In genomic region chr3:18422972-18423371, GRCh38 we compare ENCODE assay signal across 8 cellular contexts. TPM values are rescaled to one million over a fixed set of nuclear protein-coding genes. Genes with fewer than 3 reads are reported as not detected.
DNase-seq lines count a peak whose midpoint lies in the region; ATAC-seq and TF ChIP-seq lines count a peak whose summit lies in the region.

No MANE protein-coding gene starts in this region.

- H3K79me2 ChIP-seq in MM.1S (ENCODE audit: low read length): no peaks in the 10 kb centered on the region

- H3K27ac ChIP-seq in CD4-positive, CD25-positive, alpha-beta regulatory T cell (ENCODE audit: insufficient read depth, low read length, poor library complexity, severe bottlenecking): peak overlapping the region; percentile 79
- H3K27ac ChIP-seq in MM.1S (ENCODE audit: low read length) (no peak overlapping the region), neuronal stem cell (replicated peaks; ENCODE audit: low read length) (no peak overlapping the region)

- H2AFZ ChIP-seq in MM.1S (ENCODE audit: low read length) (no peak overlapping the region), neuronal stem cell (ENCODE audit: low read length) (peak overlapping the region; percentile 98)

- H3K27me3 ChIP-seq in CD4-positive, CD25-positive, alpha-beta regulatory T cell (ENCODE audit: control insufficient read depth, insufficient read depth, low read length): peaks cover 3% of the 10 kb centered on the region
- H3K27me3 ChIP-seq in MM.1S (replicated peaks; ENCODE audit: insufficient read depth, low read length) (peaks cover 7% of the 10 kb centered on the region), neuronal stem cell (ENCODE audit: control insufficient read depth in 3 of 3, insufficient read depth in 3 of 3, low read depth in 1 of 3, low read length in 3 of 3) (peaks cover 0 to 20% (median 0%) of the 10 kb centered on the region in 3 experiments)

- H3K9me2 ChIP-seq in MM.1S (replicated peaks; ENCODE audit: insufficient read depth, low read length): no peaks in the 10 kb centered on the region

- no peak overlapping the region for H4K8ac ChIP-seq in neuronal stem cell (ENCODE audit: low read depth, low read length)

- no peak overlapping the region for H2BK15ac ChIP-seq in neuronal stem cell (ENCODE audit: low read length)

- peak overlapping the region; percentile 93 for H3K4me3 ChIP-seq in CD4-positive, CD25-positive, alpha-beta regulatory T cell (ENCODE audit: low read depth, low read length)
- H3K4me3 ChIP-seq in MM.1S (ENCODE audit: low read length): peak overlapping the region; percentile 33
- peak overlapping the region in 1 of 2 donors; percentile 76 for H3K4me3 ChIP-seq in neuronal stem cell (ENCODE audit: low read length in 2 of 2)

- no peaks in the 10 kb centered on the region for H3K79me1 ChIP-seq in neuronal stem cell (ENCODE audit: low read depth, low read length)

- peaks cover 31% of the 10 kb centered on the region for H3K27me3 Mint-ChIP-seq in CD4-positive, CD25-positive, alpha-beta regulatory T cell
- no peaks in the 10 kb centered on the region for H3K27me3 Mint-ChIP-seq in effector memory CD8-positive, alpha-beta T cell

- CTCF ChIA-PET in HEK293T (lab: Yijun Ruan, JAX): no interaction called here

- no peak overlapping the region for H2BK12ac ChIP-seq in neuronal stem cell (ENCODE audit: low read length)

- H4K20me1 ChIP-seq in MM.1S (ENCODE audit: insufficient read depth, low read length): no peaks in the 10 kb centered on the region

- TF ChIP-seq CTCF in MM.1S (IDR thresholded peaks at IDR 0.05; ENCODE audit: low read length): no peak

- H3K4me3 Mint-ChIP-seq in CD4-positive, CD25-positive, alpha-beta regulatory T cell: peak overlapping the region; percentile 92 to 98 (median 94)
- H3K4me3 Mint-ChIP-seq in effector memory CD8-positive, alpha-beta T cell: peak overlapping the region; percentile 91 to 97

- peak in 1 of 3 donors; percentile 46 for DNase-seq in CD4-positive, CD25-positive, alpha-beta regulatory T cell
- DNase-seq in MM.1S (no peak), neuronal stem cell (ENCODE audit: low spot score) (no peak), NCI-H2196 treated with DMSO at 0.1 percent for 48 hours (lab: John Stamatoyannopoulos, UW; ENCODE audit: unreplicated experiment) (no peak), COLO829 (ENCODE audit: low spot score) (no peak), HEK293T (ENCODE audit: extremely low spot score) (no peak)
- DNase-seq in effector memory CD8-positive, alpha-beta T cell: no peak

- ATAC-seq in CD4-positive, CD25-positive, alpha-beta regulatory T cell (ENCODE audit: low read depth in 2 of 2): no peak
- ATAC-seq in effector memory CD8-positive, alpha-beta T cell (replicated peaks): no peak
- no peak for ATAC-seq in HG03045 (IDR thresholded peaks at IDR 0.05; ENCODE audit: unreplicated experiment)

- H3K36me3 ChIP-seq in CD4-positive, CD25-positive, alpha-beta regulatory T cell (ENCODE audit: control insufficient read depth, insufficient read depth, low read length): peaks cover 6% of the 10 kb centered on the region
- H3K36me3 ChIP-seq in MM.1S (replicated peaks; ENCODE audit: insufficient read depth, low read length) (no peaks in the 10 kb centered on the region), neuronal stem cell (replicated peaks in 1 of 2; ENCODE audit: control insufficient read depth in 2 of 2, insufficient read depth in 2 of 2, low read length in 2 of 2) (peaks cover 4% of the 10 kb centered on the region in 2 donors)

- no peak overlapping the region for H2BK5ac ChIP-seq in neuronal stem cell (ENCODE audit: low read length)

- H2AK5ac ChIP-seq in neuronal stem cell (ENCODE audit: low read depth, low read length): no peak overlapping the region

- peaks cover 6% of the 10 kb centered on the region; the same call in 1 of the 2 replicates for H3F3A ChIP-seq in MM.1S (ENCODE audit: insufficient read depth, low read length)

- H2BK120ac ChIP-seq in neuronal stem cell (ENCODE audit: low read depth, low read length): no peak overlapping the region

- H3K9me3 ChIP-seq in CD4-positive, CD25-positive, alpha-beta regulatory T cell (ENCODE audit: control insufficient read depth in 2 of 2, low read length in 2 of 2): no peaks in the 10 kb centered on the region
- H3K9me3 ChIP-seq in MM.1S (replicated peaks; ENCODE audit: insufficient read depth, low read length) (no peaks in the 10 kb centered on the region), neuronal stem cell (replicated peaks in 1 of 2; ENCODE audit: control insufficient read depth in 2 of 2, insufficient read depth in 1 of 2, low read depth in 1 of 2, low read length in 2 of 2) (no peaks in the 10 kb centered on the region)

- peaks cover 43% of the 10 kb centered on the region for H3K4me1 ChIP-seq in CD4-positive, CD25-positive, alpha-beta regulatory T cell (ENCODE audit: control insufficient read depth, insufficient read depth, low read length, poor library complexity, severe bottlenecking)
- peaks cover 6% of the 10 kb centered on the region; the same call in 1 of the 2 replicates for H3K4me1 ChIP-seq in MM.1S (ENCODE audit: low read length)
- H3K4me1 ChIP-seq in neuronal stem cell (ENCODE audit: control insufficient read depth in 2 of 2, insufficient read depth in 1 of 2, low read depth in 1 of 2, low read length in 2 of 2): peaks cover 0 to 11% of the 10 kb centered on the region in 2 donors

- H4K91ac ChIP-seq in neuronal stem cell (ENCODE audit: low read depth, low read length, poor library complexity): no peak overlapping the region

- H3K4ac ChIP-seq in neuronal stem cell (ENCODE audit: low read length): no peak overlapping the region

- no CpG with 5 or more reads among the region's 5 CpGs for WGBS in neuronal stem cell (ENCODE audit: extremely low coverage in 2 of 2, insufficient read length in 2 of 2, insufficient replicate concordance in 1 of 2), 2 donors

- no peak overlapping the region for H3K23ac ChIP-seq in neuronal stem cell (ENCODE audit: low read depth, low read length, poor library complexity)

- peaks cover 21 to 75% (median 51%) of the 10 kb centered on the region in 4 donors for H3K4me1 Mint-ChIP-seq in CD4-positive, CD25-positive, alpha-beta regulatory T cell
- peaks cover 37 to 61% of the 10 kb centered on the region in 2 donors for H3K4me1 Mint-ChIP-seq in effector memory CD8-positive, alpha-beta T cell (ENCODE audit: low read depth in 2 of 2)

- peak overlapping the region; percentile 91; the same call in 1 of the 2 replicates for H3K4me2 ChIP-seq in MM.1S (ENCODE audit: low read depth, low read length)
- H3K4me2 ChIP-seq in neuronal stem cell (ENCODE audit: insufficient read depth, low read length, poor library complexity, severe bottlenecking): peak overlapping the region; percentile 77

- H3K9ac ChIP-seq in MM.1S (ENCODE audit: low read length): no peak overlapping the region; the same call in 1 of the 2 replicates
- H3K9ac ChIP-seq in neuronal stem cell (ENCODE audit: low read depth, low read length, poor library complexity): no peak overlapping the region

- POLR2A ChIA-PET in HEK293T (lab: Yijun Ruan, JAX): no interaction called here

- H3K27ac Mint-ChIP-seq in CD4-positive, CD25-positive, alpha-beta regulatory T cell: peak overlapping the region; percentile 92 to 98 (median 93)
- H3K27ac Mint-ChIP-seq in effector memory CD8-positive, alpha-beta T cell: peak overlapping the region; percentile 97

- H3K9me3 Mint-ChIP-seq in CD4-positive, CD25-positive, alpha-beta regulatory T cell: peaks cover 0 to 2% (median 0%) of the 10 kb centered on the region in 7 donors
- H3K9me3 Mint-ChIP-seq in effector memory CD8-positive, alpha-beta T cell: no peaks in the 10 kb centered on the region

- no peak overlapping the region for H3K18ac ChIP-seq in neuronal stem cell (ENCODE audit: low read length)

- H3K14ac ChIP-seq in neuronal stem cell (ENCODE audit: low read length): no peak overlapping the region

- H3K36me3 Mint-ChIP-seq in CD4-positive, CD25-positive, alpha-beta regulatory T cell: peaks cover 16% of the 10 kb centered on the region
- H3K36me3 Mint-ChIP-seq in effector memory CD8-positive, alpha-beta T cell (ENCODE audit: insufficient read depth): peaks cover 51% of the 10 kb centered on the region

TF ChIP-seq in HEK293T, 16 proteins besides CTCF, POLR2A, EP300 and RAD21:
- TF ChIP-seq, protein P1, sequence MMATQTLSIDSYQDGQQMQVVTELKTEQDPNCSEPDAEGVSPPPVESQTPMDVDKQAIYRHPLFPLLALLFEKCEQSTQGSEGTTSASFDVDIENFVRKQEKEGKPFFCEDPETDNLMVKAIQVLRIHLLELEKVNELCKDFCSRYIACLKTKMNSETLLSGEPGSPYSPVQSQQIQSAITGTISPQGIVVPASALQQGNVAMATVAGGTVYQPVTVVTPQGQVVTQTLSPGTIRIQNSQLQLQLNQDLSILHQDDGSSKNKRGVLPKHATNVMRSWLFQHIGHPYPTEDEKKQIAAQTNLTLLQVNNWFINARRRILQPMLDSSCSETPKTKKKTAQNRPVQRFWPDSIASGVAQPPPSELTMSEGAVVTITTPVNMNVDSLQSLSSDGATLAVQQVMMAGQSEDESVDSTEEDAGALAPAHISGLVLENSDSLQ (IDR thresholded peaks at IDR 0.05): no peak
- TF ChIP-seq BHLHE40 (IDR thresholded peaks at IDR 0.05; ENCODE audit: borderline replicate concordance) (no peak), SUZ12 (IDR thresholded peaks at IDR 0.05) (no peak), FOXK2 (IDR thresholded peaks at IDR 0.05) (no peak), FOXA1 (IDR thresholded peaks at IDR 0.05) (no peak), HDGF (IDR thresholded peaks at IDR 0.05; ENCODE audit: borderline replicate concordance) (no peak), FOXM1 (IDR thresholded peaks at IDR 0.05; ENCODE audit: borderline replicate concordance) (no peak), LEF1 (IDR thresholded peaks at IDR 0.05; ENCODE audit: borderline replicate concordance) (no peak), TARDBP (IDR thresholded peaks at IDR 0.05) (no peak), ELF4 (IDR thresholded peaks at IDR 0.05) (no peak), NFRKB (IDR thresholded peaks at IDR 0.05) (no peak)

RNA-seq across cellular contexts. Expression of gene SATB1, which starts 2.2 kb away (rescaled TPM):
- 121 TPM for total RNA-seq in CD4-positive, CD25-positive, alpha-beta regulatory T cell
- polyA plus RNA-seq in CD4-positive, CD25-positive, alpha-beta regulatory T cell: 10 to 100 TPM; 31.8 to 75.9 (median 52.8) TPM
- polyA plus RNA-seq in neuronal stem cell (2013, experiment 1 of 2): 37.8 TPM
- 39.7 TPM for polyA plus RNA-seq in neuronal stem cell (2013, experiment 2 of 2)
